ENCODE assay signal across 18 cellular contexts in the genomic region with DNA sequence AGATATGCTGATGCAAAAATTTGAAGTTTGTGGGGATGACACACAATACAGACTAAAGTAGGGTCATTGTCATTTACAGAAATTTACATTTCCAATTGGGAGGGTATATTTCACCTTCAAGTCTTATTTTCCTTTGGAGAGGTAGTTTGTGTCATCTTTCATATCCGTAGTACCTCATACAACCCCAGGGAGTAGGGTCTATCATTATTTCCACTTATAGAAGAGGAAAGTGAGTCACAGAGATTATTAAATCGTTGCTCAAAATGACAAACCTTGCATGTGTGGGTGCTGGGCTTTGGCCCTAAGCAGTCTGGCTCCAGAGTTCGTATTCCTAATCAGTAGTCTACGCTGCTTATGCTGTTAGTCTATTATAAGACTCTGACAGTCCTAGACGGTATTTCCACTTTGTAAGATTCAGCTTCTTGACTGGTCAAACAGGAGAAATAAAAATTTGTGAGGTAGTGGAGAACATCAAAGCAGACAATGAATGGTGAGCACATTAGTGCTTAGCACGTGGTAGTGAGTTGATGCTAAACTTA.
DNase-seq lines count a peak whose midpoint lies in the region; TF ChIP-seq lines count a peak whose summit lies in the region.
"Had no signal": no experiment of that assay in that cellular context is flagged by ENCODE, and none has a peak within 500 bp of the region (broad histone marks: within the 10 kb centered on the region; RNA-seq: fewer than 3 reads in every experiment).

No MANE protein-coding gene starts in this region.

- no peaks in the 10 kb centered on the region for H3K9me3 ChIP-seq in OCI-LY3 (ENCODE audit: insufficient read depth, low read length)
- H3K9me3 ChIP-seq in smooth muscle cell (replicated peaks; ENCODE audit: low read depth): no peaks in the 10 kb centered on the region
- H3K9me3 ChIP-seq in WERI-Rb-1 (ENCODE audit: severe bottlenecking): no peaks in the 10 kb centered on the region
- H3K9me3 ChIP-seq in CD4-positive, alpha-beta memory T cell (ENCODE audit: control insufficient read depth in 1 of 2, low read length in 2 of 2): no peaks in the 10 kb centered on the region
- H3K9me3 ChIP-seq: A549 had no signal

- intact Hi-C loops in CD4-positive, alpha-beta memory T cell (cut with micrococcal nuclease): no loop called here

- H3K79me2 ChIP-seq in ACC112 (ENCODE audit: control insufficient read depth, insufficient read depth, low read length, unreplicated experiment) (no peaks in the 10 kb centered on the region), OCI-LY3 (ENCODE audit: low read length) (no peaks in the 10 kb centered on the region), smooth muscle cell (ENCODE audit: low read depth) (no peaks in the 10 kb centered on the region)

- CTCF ChIA-PET in CD4-positive, alpha-beta memory T cell (lab: Charles Lee; ENCODE audit: partially characterized antibody): no interaction called here

- H2AFZ ChIP-seq in ACC112 (ENCODE audit: low read length, unreplicated experiment) (peak overlapping the region; percentile 13), OCI-LY3 (ENCODE audit: low read depth, low read length) (peak overlapping the region; percentile 52; the same call in 1 of the 2 replicates), smooth muscle cell (ENCODE audit: low read depth) (peak overlapping the region; percentile 44)
- H2AFZ ChIP-seq: PC-9 had no signal

- no peaks in the 10 kb centered on the region for H3K4me1 Mint-ChIP-seq in CD4-positive, alpha-beta memory T cell
- H3K4me1 Mint-ChIP-seq: CD14-positive monocyte had no signal

- no peak overlapping the region for H3K4me2 ChIP-seq in OCI-LY3 (ENCODE audit: low read length)
- H3K4me2 ChIP-seq in smooth muscle cell: no peak overlapping the region
- H3K4me2 ChIP-seq: A549, KMS-11, PC-9 had no signal

- TF ChIP-seq CTCF in OCI-LY3 (IDR thresholded peaks at IDR 0.05; ENCODE audit: low read depth, low read length) (no peak), smooth muscle cell (IDR thresholded peaks at IDR 0.05; ENCODE audit: borderline replicate concordance, insufficient read depth, poor library complexity, severe bottlenecking) (no peak), WERI-Rb-1 (IDR thresholded peaks at IDR 0.05; ENCODE audit: low read depth, low read length) (no peak)

- H4K20me1 ChIP-seq in OCI-LY3 (ENCODE audit: insufficient read depth, low read length): no peaks in the 10 kb centered on the region
- no peaks in the 10 kb centered on the region for H4K20me1 ChIP-seq in smooth muscle cell (ENCODE audit: low read depth)

- 42% methylated on average over 6 of the region's 6 CpGs for WGBS in smooth muscle cell (ENCODE audit: low lambda C conversion rate)

- peaks cover 0 to 20% (median 10%) of the 10 kb centered on the region in 8 donors for H3K9me3 Mint-ChIP-seq in CD4-positive, alpha-beta memory T cell

- H3K4me3 Mint-ChIP-seq in CD4-positive, alpha-beta memory T cell: no peak overlapping the region
- H3K4me3 Mint-ChIP-seq: CD14-positive monocyte had no signal

- H3K27me3 ChIP-seq in ACC112 (ENCODE audit: insufficient read depth, low read length) (no peaks in the 10 kb centered on the region), OCI-LY3 (ENCODE audit: low read depth, low read length) (no peaks in the 10 kb centered on the region), smooth muscle cell (ENCODE audit: low read depth) (no peaks in the 10 kb centered on the region), WERI-Rb-1 (ENCODE audit: insufficient read depth, low read depth, severe bottlenecking) (no peaks in the 10 kb centered on the region)
- H3K27me3 ChIP-seq in CD4-positive, alpha-beta memory T cell (ENCODE audit: insufficient read depth, low read length): no peaks in the 10 kb centered on the region

- H3K36me3 Mint-ChIP-seq in CD4-positive, alpha-beta memory T cell: no peaks in the 10 kb centered on the region
- H3K36me3 Mint-ChIP-seq: CD14-positive monocyte had no signal

- H3K4me3 ChIP-seq in ACC112 (ENCODE audit: low read depth, low read length) (0 out of 2 replicates have a peak overlapping the region, but pooled peaks have one; percentile 9), OCI-LY3 (ENCODE audit: low read length) (no peak overlapping the region), smooth muscle cell (no peak overlapping the region), WERI-Rb-1 (ENCODE audit: low read depth, low read length) (no peak overlapping the region)
- H3K4me3 ChIP-seq in CD4-positive, alpha-beta memory T cell (ENCODE audit: low read length in 2 of 2): no peak overlapping the region
- H3K4me3 ChIP-seq: A549, PC-9 had no signal

- H3K27ac Mint-ChIP-seq in CD4-positive, alpha-beta memory T cell: no peak overlapping the region
- H3K27ac Mint-ChIP-seq: CD14-positive monocyte had no signal

- no peaks in the 10 kb centered on the region for H3K36me3 ChIP-seq in ACC112 (ENCODE audit: insufficient read depth, low read length)
- H3K36me3 ChIP-seq in OCI-LY3 (replicated peaks; ENCODE audit: low read depth, low read length): no peaks in the 10 kb centered on the region
- no peaks in the 10 kb centered on the region for H3K36me3 ChIP-seq in smooth muscle cell (ENCODE audit: low read depth)
- no peaks in the 10 kb centered on the region for H3K36me3 ChIP-seq in WERI-Rb-1
- H3K36me3 ChIP-seq in CD4-positive, alpha-beta memory T cell (ENCODE audit: insufficient read depth, low read length): no peaks in the 10 kb centered on the region

- H3K27me3 Mint-ChIP-seq in CD4-positive, alpha-beta memory T cell: no peaks in the 10 kb centered on the region

- POLR2A ChIA-PET in CD4-positive, alpha-beta memory T cell (lab: Charles Lee; ENCODE audit: partially characterized antibody): no interaction called here

- H3F3A ChIP-seq in smooth muscle cell (ENCODE audit: low read depth): no peaks in the 10 kb centered on the region

- H3K9ac ChIP-seq in OCI-LY3 (ENCODE audit: low read length) (no peak overlapping the region), smooth muscle cell (ENCODE audit: low read depth) (no peak overlapping the region)
- H3K9ac ChIP-seq: KMS-11 had no signal

- H3K27ac ChIP-seq in ACC112 (ENCODE audit: low read depth, low read length) (no peak overlapping the region), OCI-LY3 (ENCODE audit: low read length) (no peak overlapping the region), caudate nucleus (ENCODE audit: low read depth, low read length) (peak overlapping the region; percentile 68), smooth muscle cell (ENCODE audit: low read depth) (peak overlapping the region; percentile 36), WERI-Rb-1 (no peak overlapping the region)
- no peak overlapping the region for H3K27ac ChIP-seq in CD4-positive, alpha-beta memory T cell (ENCODE audit: low read depth, low read length)
- H3K27ac ChIP-seq: A549, KMS-11, PC-9, RWPE1 had no signal

- H3K4me1 ChIP-seq in ACC112 (ENCODE audit: control insufficient read depth, insufficient read depth, low read length, unreplicated experiment) (peaks cover 5% of the 10 kb centered on the region), OCI-LY3 (ENCODE audit: low read length) (peaks cover 9% of the 10 kb centered on the region; the same call in 1 of the 2 replicates), smooth muscle cell (ENCODE audit: low read depth) (peaks cover 6% of the 10 kb centered on the region)
- H3K4me1 ChIP-seq in CD4-positive, alpha-beta memory T cell (ENCODE audit: insufficient read depth, low read length): no peaks in the 10 kb centered on the region
- H3K4me1 ChIP-seq: A549 had no signal

- no peak for DNase-seq in caudate nucleus (lab: John Stamatoyannopoulos, UW)
- DNase-seq in smooth muscle cell (lab: John Stamatoyannopoulos, UW; ENCODE audit: unreplicated experiment): no peak
- DNase-seq in WERI-Rb-1: no peak
- no peak for DNase-seq in NCI-H774 (lab: John Stamatoyannopoulos, UW)
- no peak for DNase-seq in CD4-positive, alpha-beta memory T cell
- DNase-seq: AML-193, DMS 273 treated with DMSO at 0.1 percent for 48 hours, DND-41, H7, NCI-H187 treated with DMSO at 0.1 percent for 48 hours, PC-9, SIG-M5 had no signal

Comparison
In these comparisons a context has a peak if more than half of its experiments do, and no peak if none do; other contexts are left out.
1. H3K27ac ChIP-seq: peak in caudate nucleus (single experiment) and smooth muscle cell (single experiment); none in ACC112 (single experiment), OCI-LY3 (single experiment), WERI-Rb-1 (single experiment) and CD4-positive, alpha-beta memory T cell (single experiment).
2. Peak in every context shown above with its lines, with median percentiles within 50 percentile points of each other: H2AFZ ChIP-seq.